2 cellular contexts compared by ENCODE assay signal in the genomic region with DNA sequence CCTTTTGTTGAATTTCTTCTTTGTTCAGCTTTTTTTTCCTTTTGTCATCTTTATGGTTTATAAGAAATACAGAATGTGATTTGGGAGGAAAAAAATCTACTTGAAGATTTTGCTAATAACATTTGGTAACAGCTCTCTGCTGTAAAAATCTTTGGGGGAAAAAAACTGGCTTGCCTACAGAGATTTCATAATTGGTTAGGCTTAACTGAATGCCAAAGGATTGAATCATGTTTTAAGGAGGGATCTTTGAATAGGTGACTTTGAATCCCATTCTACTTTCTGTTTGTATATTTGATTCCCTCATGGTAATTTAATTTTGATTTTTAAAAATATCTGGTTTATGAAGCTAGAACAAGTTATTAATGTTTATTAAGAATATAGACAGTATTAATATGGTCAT.
TF ChIP-seq lines count a peak whose summit lies in the region.

No MANE protein-coding gene starts in this region.

TF ChIP-seq in IMR-90, 13 proteins besides CTCF, POLR2A, EP300 and RAD21:
- peak; percentile 36; the same call in 1 of the 2 replicates for TF ChIP-seq CEBPB (IDR thresholded peaks at IDR 0.05; ENCODE audit: low read depth, low read length)
- no peak for TF ChIP-seq MXI1 (IDR thresholded peaks at IDR 0.05; ENCODE audit: borderline replicate concordance, low read depth, low read length)

TF ChIP-seq in GM12891, 5 proteins besides CTCF, POLR2A, EP300 and RAD21:
- no peak for TF ChIP-seq SPI1 (IDR thresholded peaks at IDR 0.05; ENCODE audit: low read depth, low read length)
- no peak for TF ChIP-seq POU2F2 (IDR thresholded peaks at IDR 0.05; ENCODE audit: low read depth, low read length)
- TF ChIP-seq TAF1 (IDR thresholded peaks at IDR 0.05; ENCODE audit: low read depth, low read length) = no peak
- TF ChIP-seq PAX5 (IDR thresholded peaks at IDR 0.05; ENCODE audit: insufficient read depth, low read length, severe bottlenecking) = no peak
TF ChIP-seq in GM12891: peak in this region for 0.
